Comparison of ENCODE assay signal across 1 cellular context in genomic region chr15:31104048-31104447, GRCh38.
TF ChIP-seq lines count a peak whose summit lies in the region.

No MANE protein-coding gene starts in this region.

TF ChIP-seq in H1, 55 proteins besides CTCF, POLR2A, EP300 and RAD21:
- TF ChIP-seq KDM1A (IDR thresholded peaks at IDR 0.05; ENCODE audit: borderline replicate concordance, low read length) (no peak), YY1 (IDR thresholded peaks at IDR 0.05; ENCODE audit: low read depth, low read length) (no peak), NANOG (IDR thresholded peaks at IDR 0.05; ENCODE audit: insufficient read depth, low read depth, low read length, poor library complexity, severe bottlenecking) (no peak), RBBP5 (IDR thresholded peaks at IDR 0.05; ENCODE audit: borderline replicate concordance, low read depth, low read length) (no peak), ASH2L (IDR thresholded peaks at IDR 0.05; ENCODE audit: low read length) (no peak), CREB1 (IDR thresholded peaks at IDR 0.05) (no peak), SUZ12 (IDR thresholded peaks at IDR 0.05; ENCODE audit: low read length) (no peak), KDM5A (IDR thresholded peaks at IDR 0.05; ENCODE audit: low read length) (no peak), SP1 (IDR thresholded peaks at IDR 0.05; ENCODE audit: low read depth, low read length) (no peak), EGR1 (IDR thresholded peaks at IDR 0.05; ENCODE audit: borderline replicate concordance, low read depth, low read length) (no peak), ATF2 (IDR thresholded peaks at IDR 0.05; ENCODE audit: low read length) (no peak), CHD1 (IDR thresholded peaks at IDR 0.05; ENCODE audit: low read depth, low read length) (no peak), RXRA (IDR thresholded peaks at IDR 0.05; ENCODE audit: insufficient read depth, low read depth, low read length) (no peak), HDAC2 (IDR thresholded peaks at IDR 0.05; ENCODE audit: borderline replicate concordance in 1 of 2, low read depth in 2 of 2, low read length in 2 of 2) (no peak), SIX5 (IDR thresholded peaks at IDR 0.05; ENCODE audit: low read depth, low read length) (no peak), PHF8 (conservative IDR thresholded peaks at IDR 0.05; ENCODE audit: low read depth, low read length) (no peak), KDM4A (IDR thresholded peaks at IDR 0.05; ENCODE audit: low read depth, low read length, severe bottlenecking) (no peak)
TF ChIP-seq in H1: peak in this region for 0.
